In genomic region chr10:20596911-20597310, GRCh38 we compare ENCODE assay signal across 19 cellular contexts.
DNase-seq lines count a peak whose midpoint lies in the region; ATAC-seq and TF ChIP-seq lines count a peak whose summit lies in the region.
"Had no signal": no experiment of that assay in that cellular context is flagged by ENCODE, and none has a peak within 500 bp of the region (broad histone marks: within the 10 kb centered on the region; RNA-seq: fewer than 3 reads in every experiment).

No MANE protein-coding gene starts in this region.

- H3K4me1 ChIP-seq in mesenchymal stem cell (ENCODE audit: control insufficient read depth, insufficient read depth, low read depth, low read length) (peaks cover 3% of the 10 kb centered on the region), tibial artery (peaks cover 0 to 33% (median 7%) of the 10 kb centered on the region in 4 donors)

- peaks cover 5% of the 10 kb centered on the region for H3K4me1 Mint-ChIP-seq in type B pancreatic cell (ENCODE audit: unreplicated experiment)
- H3K4me1 Mint-ChIP-seq: activated naive CD4-positive, alpha-beta T cell treated with anti-CD3 and anti-CD28 coated beads, Interleukin-2, amount 50 U/mL, for 24 hours; stimulated activated naive CD8-positive, alpha-beta T cell treated with anti-CD3 and anti-CD28 coated beads, Interleukin-15, amount 100 ng/mL, for 72 hours; T-cell had no signal

- H3K27ac ChIP-seq in mesenchymal stem cell (ENCODE audit: low read length, poor library complexity, severe bottlenecking) (no peak overlapping the region), tibial artery (peak overlapping the region; percentile 52 to 53)
- H3K27ac ChIP-seq: 22Rv1, skin epidermis had no signal

- H3K4ac ChIP-seq in mesenchymal stem cell (ENCODE audit: low read depth in 1 of 2, low read length in 2 of 2): no peak overlapping the region

- no peak overlapping the region for H3K14ac ChIP-seq in mesenchymal stem cell (ENCODE audit: low read length in 2 of 2)

- H2BK15ac ChIP-seq in mesenchymal stem cell (ENCODE audit: low read depth, poor library complexity, severe bottlenecking): no peak overlapping the region

- no peak overlapping the region for H4K8ac ChIP-seq in mesenchymal stem cell (ENCODE audit: low read length)

- no peak overlapping the region for H3K23ac ChIP-seq in mesenchymal stem cell (ENCODE audit: low read length in 2 of 2)

- no peak overlapping the region for H2BK12ac ChIP-seq in mesenchymal stem cell (ENCODE audit: low read length in 2 of 2)

- intact Hi-C loops in Right ventricle myocardium inferior (cut with DNase I): no loop called here
- intact Hi-C loops in cardiac septum (cut with DNase I): no loop called here
- intact Hi-C loops in tibial artery (cut with DNase I; ENCODE audit: low total_unique reads): no loop called here

- H2AFZ ChIP-seq in mesenchymal stem cell (ENCODE audit: low read depth, low read length): no peak overlapping the region

- TF ChIP-seq CTCF in fibroblast of the aortic adventitia (IDR thresholded peaks at IDR 0.05; ENCODE audit: insufficient read depth, low read length): no peak
- no peak for TF ChIP-seq CTCF in tibial artery (IDR thresholded peaks at IDR 0.05)
- no peak for TF ChIP-seq CTCF in type B pancreatic cell (conservative IDR thresholded peaks at IDR 0.05)

- H3K27me3 ChIP-seq in mesenchymal stem cell (ENCODE audit: control insufficient read depth in 1 of 2, insufficient read depth in 1 of 2, low read length in 2 of 2) (no peaks in the 10 kb centered on the region), tibial artery (no peaks in the 10 kb centered on the region)

- no peak overlapping the region for H2AK5ac ChIP-seq in mesenchymal stem cell (ENCODE audit: low read length, severe bottlenecking)

- DNase-seq in Right ventricle myocardium inferior (ENCODE audit: missing footprints) (no peak), cardiac septum (ENCODE audit: low spot score) (no peak), fibroblast of the aortic adventitia (ENCODE audit: low read depth) (peak; percentile 37), mesenchymal stem cell (peak; percentile 65), tibial artery (no peak), type B pancreatic cell (ENCODE audit: extremely low spot score, unreplicated experiment) (no peak), NCI-H1436 (lab: John Stamatoyannopoulos, UW) (no peak), NAMALWA (ENCODE audit: low spot score) (no peak)
- DNase-seq: activated CD4-positive, CD25-positive, alpha-beta regulatory T cell treated with anti-CD3 and anti-CD28 coated beads, Interleukin-2, amount 50 U/mL, for 72 hours; activated T-cell treated with anti-CD3 and anti-CD28 coated beads for 4 hours; CD8-positive, alpha-beta T cell; cortex of kidney; EL; NCI-H1092; stimulated activated naive CD8-positive, alpha-beta T cell treated with anti-CD3 and anti-CD28 coated beads, Interleukin-15, amount 100 ng/mL, for 72 hours; T-cell had no signal

- no peak overlapping the region for H3K27ac Mint-ChIP-seq in type B pancreatic cell
- H3K27ac Mint-ChIP-seq: activated naive CD4-positive, alpha-beta T cell treated with anti-CD3 and anti-CD28 coated beads, Interleukin-2, amount 50 U/mL, for 24 hours; CD8-positive, alpha-beta T cell; stimulated activated naive CD8-positive, alpha-beta T cell treated with anti-CD3 and anti-CD28 coated beads, Interleukin-15, amount 100 ng/mL, for 72 hours; T-cell had no signal

- no peak overlapping the region for H4K91ac ChIP-seq in mesenchymal stem cell (ENCODE audit: low read length)

- no peaks in the 10 kb centered on the region for H3K36me3 Mint-ChIP-seq in type B pancreatic cell
- H3K36me3 Mint-ChIP-seq: activated naive CD4-positive, alpha-beta T cell treated with anti-CD3 and anti-CD28 coated beads, Interleukin-2, amount 50 U/mL, for 24 hours; CD8-positive, alpha-beta T cell; T-cell had no signal

- no peaks in the 10 kb centered on the region for H3K36me3 ChIP-seq in mesenchymal stem cell (ENCODE audit: control insufficient read depth in 1 of 2, insufficient read depth in 2 of 2, low read depth in 1 of 2, low read length in 2 of 2)
- H3K36me3 ChIP-seq in tibial artery: no peaks in the 10 kb centered on the region

- 88% methylated on average over 2 of the region's 2 CpGs for WGBS in mesenchymal stem cell

- H3K27me3 Mint-ChIP-seq in type B pancreatic cell: no peaks in the 10 kb centered on the region
- H3K27me3 Mint-ChIP-seq: activated naive CD4-positive, alpha-beta T cell treated with anti-CD3 and anti-CD28 coated beads, Interleukin-2, amount 50 U/mL, for 24 hours; stimulated activated naive CD8-positive, alpha-beta T cell treated with anti-CD3 and anti-CD28 coated beads, Interleukin-15, amount 100 ng/mL, for 72 hours; T-cell had no signal

- no peak overlapping the region for H3K4me2 ChIP-seq in mesenchymal stem cell (ENCODE audit: low read length, poor library complexity, severe bottlenecking)

- H3K9me3 Mint-ChIP-seq in type B pancreatic cell: no peaks in the 10 kb centered on the region
- H3K9me3 Mint-ChIP-seq: activated naive CD4-positive, alpha-beta T cell treated with anti-CD3 and anti-CD28 coated beads, Interleukin-2, amount 50 U/mL, for 24 hours; CD8-positive, alpha-beta T cell; stimulated activated naive CD8-positive, alpha-beta T cell treated with anti-CD3 and anti-CD28 coated beads, Interleukin-15, amount 100 ng/mL, for 72 hours; T-cell had no signal

- H3K9me3 ChIP-seq in mesenchymal stem cell (ENCODE audit: control insufficient read depth, low read length) (no peaks in the 10 kb centered on the region), tibial artery (no peaks in the 10 kb centered on the region)

- no peaks in the 10 kb centered on the region for H3K79me1 ChIP-seq in mesenchymal stem cell (replicated peaks; ENCODE audit: low read length, poor library complexity, severe bottlenecking)

- H3K4me3 Mint-ChIP-seq in type B pancreatic cell: no peak overlapping the region
- H3K4me3 Mint-ChIP-seq: activated naive CD4-positive, alpha-beta T cell treated with anti-CD3 and anti-CD28 coated beads, Interleukin-2, amount 50 U/mL, for 24 hours; CD8-positive, alpha-beta T cell; stimulated activated naive CD8-positive, alpha-beta T cell treated with anti-CD3 and anti-CD28 coated beads, Interleukin-15, amount 100 ng/mL, for 72 hours; T-cell had no signal

- ATAC-seq in Right ventricle myocardium inferior: peak; percentile 56
- ATAC-seq: CD8-positive, alpha-beta T cell; stimulated activated naive CD8-positive, alpha-beta T cell treated with anti-CD3 and anti-CD28 coated beads, Interleukin-15, amount 100 ng/mL, for 72 hours; T-cell had no signal

- no peak overlapping the region for H2BK5ac ChIP-seq in mesenchymal stem cell (ENCODE audit: low read depth, low read length, poor library complexity, severe bottlenecking)

- H3K4me3 ChIP-seq in fibroblast of the aortic adventitia (ENCODE audit: low read depth, low read length) (no peak overlapping the region), mesenchymal stem cell (ENCODE audit: insufficient read depth in 1 of 2, low read depth in 1 of 2, low read length in 2 of 2) (no peak overlapping the region), tibial artery (no peak overlapping the region)
- H3K4me3 ChIP-seq: skin epidermis had no signal

- no peak overlapping the region for H3K9ac ChIP-seq in mesenchymal stem cell (ENCODE audit: low read length)

- no peak overlapping the region for H3K18ac ChIP-seq in mesenchymal stem cell (ENCODE audit: low read depth in 1 of 2, low read length in 2 of 2)

- no peak overlapping the region for H2BK120ac ChIP-seq in mesenchymal stem cell (ENCODE audit: low read depth, low read length)

Comparison
In these comparisons a context has a peak if more than half of its experiments do, and no peak if none do; other contexts are left out.
1. DNase-seq: peak in fibroblast of the aortic adventitia (single experiment) and mesenchymal stem cell (single experiment); none in Right ventricle myocardium inferior (single experiment), cardiac septum (single experiment), tibial artery (0 of 2), type B pancreatic cell (single experiment), NCI-H1436 (single experiment) and NAMALWA (single experiment).